In the genomic region with DNA sequence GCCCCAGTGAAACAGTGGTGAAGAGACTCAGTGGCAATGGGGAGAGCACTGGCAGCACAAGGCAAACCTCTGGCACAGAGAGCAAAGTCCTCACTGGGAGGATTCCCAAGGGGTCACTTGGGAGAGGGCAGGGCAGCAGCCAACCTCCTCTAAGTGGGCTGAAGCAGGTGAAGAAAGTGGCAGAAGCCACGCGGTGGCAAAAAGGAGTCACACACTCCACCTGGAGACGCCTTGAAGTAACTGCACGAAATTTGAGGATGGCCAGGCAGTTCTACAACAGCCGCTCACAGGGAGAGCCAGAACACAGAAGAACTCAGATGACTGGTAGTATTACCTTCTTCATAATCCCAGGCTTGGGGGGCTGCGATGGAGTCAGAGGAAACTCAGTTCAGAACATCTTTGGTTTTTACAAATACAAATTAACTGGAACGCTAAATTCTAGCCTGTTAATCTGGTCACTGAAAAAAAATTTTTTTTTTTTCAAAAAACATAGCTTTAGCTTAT, we compare ENCODE assay signal across 8 cellular contexts. TPM values are rescaled to one million over a fixed set of nuclear protein-coding genes. Genes with fewer than 3 reads are reported as not detected.
A peak's percentile ranks its signal among the peaks of the same experiment; 100 is the strongest.
DNase-seq lines count a peak whose midpoint lies in the region; ATAC-seq and TF ChIP-seq lines count a peak whose summit lies in the region.

No MANE protein-coding gene starts in this region.

- H3K36me3 Mint-ChIP-seq in WTC11, result no peaks in the 10 kb centered on the region
- H3K36me3 Mint-ChIP-seq in chondrocyte (ENCODE audit: low read depth), result no peaks in the 10 kb centered on the region

- H3K4me3 Mint-ChIP-seq in WTC11, result peak overlapping the region; percentile 22; the same call in 1 of the 2 replicates
- peak overlapping the region; percentile 52 for H3K4me3 Mint-ChIP-seq in chondrocyte (ENCODE audit: unreplicated experiment)

- ATAC-seq in HG02678 (IDR thresholded peaks at IDR 0.05; ENCODE audit: unreplicated experiment) (peak; percentile 78), WTC11 (peak; percentile 85)

- CTCF ChIA-PET in WTC11 (lab: Charles Lee), result interaction anchor here (0.6 to 6.7 kb wide), 25 partner anchors 17 to 328 kb away, joined by 3 to 197 read pairs (median 4); no protein-coding TSS in a partner anchor

- peaks cover 4% of the 10 kb centered on the region for H3K27me3 Mint-ChIP-seq in WTC11 (ENCODE audit: low read depth)
- H3K27me3 Mint-ChIP-seq in chondrocyte (ENCODE audit: low read depth), result no peaks in the 10 kb centered on the region

- DNase-seq in A172 (ENCODE audit: low spot score) (peak; percentile 90), NCI-H1105 (lab: John Stamatoyannopoulos, UW) (peak; percentile 27), WTC11 (ENCODE audit: low spot score) (peak; percentile 58), chondrocyte (ENCODE audit: low spot score) (no peak), medulla oblongata (ENCODE audit: extremely low spot score) (peak; percentile 60)
- peak; percentile 5 for DNase-seq in stimulated activated CD8-positive, alpha-beta memory T cell treated with anti-CD3 and anti-CD28 coated beads, Interleukin-15, amount 100 ng/mL, for 1 hour (ENCODE audit: low read depth)

- H3K27ac Mint-ChIP-seq in WTC11 (peak overlapping the region; percentile 31; the same call in 1 of the 2 replicates), chondrocyte (ENCODE audit: unreplicated experiment) (peak overlapping the region; percentile 92)

- H3K9me3 Mint-ChIP-seq in WTC11 (no peaks in the 10 kb centered on the region), chondrocyte (ENCODE audit: low read depth) (no peaks in the 10 kb centered on the region)

- POLR2A ChIA-PET in WTC11 (lab: Charles Lee), result interaction anchor here (0.5 to 1.0 kb wide), 3 partner anchors 164 to 1669 kb away, joined by 3 to 4 read pairs (median 3); no protein-coding TSS in a partner anchor

- TF ChIP-seq CTCF in GM12873 (IDR thresholded peaks at IDR 0.05; ENCODE audit: insufficient read depth, low read depth, low read length, missing control alignments), result peak; percentile 80
- peak; percentile 39; the same call in 1 of the 2 replicates for TF ChIP-seq CTCF in WTC11 (IDR thresholded peaks at IDR 0.05)
- peak; percentile 85 for TF ChIP-seq CTCF in chondrocyte (IDR thresholded peaks at IDR 0.05)

- H3K4me1 Mint-ChIP-seq in WTC11 (peaks cover 42% of the 10 kb centered on the region), chondrocyte (ENCODE audit: low read depth) (peaks cover 65% of the 10 kb centered on the region)

TF ChIP-seq in WTC11, 78 proteins besides CTCF, POLR2A, EP300 and RAD21:
- TF ChIP-seq ZBTB21 (CRISPR knock-in tag; IDR thresholded peaks at IDR 0.05; ENCODE audit: borderline replicate concordance), result no peak
- TF ChIP-seq USF1 (CRISPR knock-in tag; IDR thresholded peaks at IDR 0.05), result 0 out of 2 replicates have a peak, but pooled peaks have one; percentile 12
- TF ChIP-seq, protein P1, sequence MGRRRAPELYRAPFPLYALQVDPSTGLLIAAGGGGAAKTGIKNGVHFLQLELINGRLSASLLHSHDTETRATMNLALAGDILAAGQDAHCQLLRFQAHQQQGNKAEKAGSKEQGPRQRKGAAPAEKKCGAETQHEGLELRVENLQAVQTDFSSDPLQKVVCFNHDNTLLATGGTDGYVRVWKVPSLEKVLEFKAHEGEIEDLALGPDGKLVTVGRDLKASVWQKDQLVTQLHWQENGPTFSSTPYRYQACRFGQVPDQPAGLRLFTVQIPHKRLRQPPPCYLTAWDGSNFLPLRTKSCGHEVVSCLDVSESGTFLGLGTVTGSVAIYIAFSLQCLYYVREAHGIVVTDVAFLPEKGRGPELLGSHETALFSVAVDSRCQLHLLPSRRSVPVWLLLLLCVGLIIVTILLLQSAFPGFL (CRISPR knock-in tag; IDR thresholded peaks at IDR 0.05; ENCODE audit: borderline replicate concordance), result no peak
- TF ChIP-seq ZNF396 (CRISPR knock-in tag; IDR thresholded peaks at IDR 0.05; ENCODE audit: borderline replicate concordance), result 0 out of 2 replicates have a peak, but pooled peaks have one; percentile 31
- TF ChIP-seq, protein P2, sequence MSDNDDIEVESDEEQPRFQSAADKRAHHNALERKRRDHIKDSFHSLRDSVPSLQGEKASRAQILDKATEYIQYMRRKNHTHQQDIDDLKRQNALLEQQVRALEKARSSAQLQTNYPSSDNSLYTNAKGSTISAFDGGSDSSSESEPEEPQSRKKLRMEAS (CRISPR knock-in tag; IDR thresholded peaks at IDR 0.05), result peak; percentile 68; the same call in 1 of the 2 replicates
- peak; percentile 17; the same call in 1 of the 2 replicates for TF ChIP-seq TEAD1 (CRISPR knock-in tag; IDR thresholded peaks at IDR 0.05)

RNA-seq across cellular contexts. Expression of gene IL6, which starts 0.6 kb away (rescaled TPM):
- total RNA-seq in A172 (2014; rRNA removed; shearing (Covaris generic)), result 0.12 TPM in 1 of 2 replicates, not detected in the other
- total RNA-seq in WTC11 (2021) (0.27 to 0.71 TPM (median 0.52 TPM) in 3 replicates), chondrocyte (0.45 to 0.82 TPM in 2 of 3 replicates, not detected in the other)
